Comparison of ENCODE assay signal across 1 cellular context in the genomic region with DNA sequence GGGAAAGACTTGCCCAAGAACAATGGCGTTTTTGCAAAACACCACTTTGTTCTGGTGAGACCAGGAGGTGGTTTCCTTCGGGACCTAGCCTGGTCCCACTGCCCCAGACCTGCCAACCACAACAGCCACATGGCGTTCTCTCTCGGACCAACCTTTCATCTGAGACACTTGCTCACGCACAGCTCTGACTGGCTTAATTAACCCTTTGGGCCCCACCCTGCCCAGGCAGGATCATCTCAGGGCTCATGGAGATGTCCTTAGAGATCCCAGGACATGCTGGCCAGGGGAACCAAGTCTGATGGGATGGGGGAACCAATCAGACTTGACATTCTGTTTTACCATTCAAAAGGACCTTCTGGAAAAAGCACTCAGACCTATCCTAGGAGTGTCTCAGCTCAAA.
TF ChIP-seq lines count a peak whose summit lies in the region.

No MANE protein-coding gene starts in this region.

TF ChIP-seq in GM23338, 12 proteins besides CTCF, POLR2A, EP300 and RAD21 (continued from another document):
- TF ChIP-seq, protein P1, sequence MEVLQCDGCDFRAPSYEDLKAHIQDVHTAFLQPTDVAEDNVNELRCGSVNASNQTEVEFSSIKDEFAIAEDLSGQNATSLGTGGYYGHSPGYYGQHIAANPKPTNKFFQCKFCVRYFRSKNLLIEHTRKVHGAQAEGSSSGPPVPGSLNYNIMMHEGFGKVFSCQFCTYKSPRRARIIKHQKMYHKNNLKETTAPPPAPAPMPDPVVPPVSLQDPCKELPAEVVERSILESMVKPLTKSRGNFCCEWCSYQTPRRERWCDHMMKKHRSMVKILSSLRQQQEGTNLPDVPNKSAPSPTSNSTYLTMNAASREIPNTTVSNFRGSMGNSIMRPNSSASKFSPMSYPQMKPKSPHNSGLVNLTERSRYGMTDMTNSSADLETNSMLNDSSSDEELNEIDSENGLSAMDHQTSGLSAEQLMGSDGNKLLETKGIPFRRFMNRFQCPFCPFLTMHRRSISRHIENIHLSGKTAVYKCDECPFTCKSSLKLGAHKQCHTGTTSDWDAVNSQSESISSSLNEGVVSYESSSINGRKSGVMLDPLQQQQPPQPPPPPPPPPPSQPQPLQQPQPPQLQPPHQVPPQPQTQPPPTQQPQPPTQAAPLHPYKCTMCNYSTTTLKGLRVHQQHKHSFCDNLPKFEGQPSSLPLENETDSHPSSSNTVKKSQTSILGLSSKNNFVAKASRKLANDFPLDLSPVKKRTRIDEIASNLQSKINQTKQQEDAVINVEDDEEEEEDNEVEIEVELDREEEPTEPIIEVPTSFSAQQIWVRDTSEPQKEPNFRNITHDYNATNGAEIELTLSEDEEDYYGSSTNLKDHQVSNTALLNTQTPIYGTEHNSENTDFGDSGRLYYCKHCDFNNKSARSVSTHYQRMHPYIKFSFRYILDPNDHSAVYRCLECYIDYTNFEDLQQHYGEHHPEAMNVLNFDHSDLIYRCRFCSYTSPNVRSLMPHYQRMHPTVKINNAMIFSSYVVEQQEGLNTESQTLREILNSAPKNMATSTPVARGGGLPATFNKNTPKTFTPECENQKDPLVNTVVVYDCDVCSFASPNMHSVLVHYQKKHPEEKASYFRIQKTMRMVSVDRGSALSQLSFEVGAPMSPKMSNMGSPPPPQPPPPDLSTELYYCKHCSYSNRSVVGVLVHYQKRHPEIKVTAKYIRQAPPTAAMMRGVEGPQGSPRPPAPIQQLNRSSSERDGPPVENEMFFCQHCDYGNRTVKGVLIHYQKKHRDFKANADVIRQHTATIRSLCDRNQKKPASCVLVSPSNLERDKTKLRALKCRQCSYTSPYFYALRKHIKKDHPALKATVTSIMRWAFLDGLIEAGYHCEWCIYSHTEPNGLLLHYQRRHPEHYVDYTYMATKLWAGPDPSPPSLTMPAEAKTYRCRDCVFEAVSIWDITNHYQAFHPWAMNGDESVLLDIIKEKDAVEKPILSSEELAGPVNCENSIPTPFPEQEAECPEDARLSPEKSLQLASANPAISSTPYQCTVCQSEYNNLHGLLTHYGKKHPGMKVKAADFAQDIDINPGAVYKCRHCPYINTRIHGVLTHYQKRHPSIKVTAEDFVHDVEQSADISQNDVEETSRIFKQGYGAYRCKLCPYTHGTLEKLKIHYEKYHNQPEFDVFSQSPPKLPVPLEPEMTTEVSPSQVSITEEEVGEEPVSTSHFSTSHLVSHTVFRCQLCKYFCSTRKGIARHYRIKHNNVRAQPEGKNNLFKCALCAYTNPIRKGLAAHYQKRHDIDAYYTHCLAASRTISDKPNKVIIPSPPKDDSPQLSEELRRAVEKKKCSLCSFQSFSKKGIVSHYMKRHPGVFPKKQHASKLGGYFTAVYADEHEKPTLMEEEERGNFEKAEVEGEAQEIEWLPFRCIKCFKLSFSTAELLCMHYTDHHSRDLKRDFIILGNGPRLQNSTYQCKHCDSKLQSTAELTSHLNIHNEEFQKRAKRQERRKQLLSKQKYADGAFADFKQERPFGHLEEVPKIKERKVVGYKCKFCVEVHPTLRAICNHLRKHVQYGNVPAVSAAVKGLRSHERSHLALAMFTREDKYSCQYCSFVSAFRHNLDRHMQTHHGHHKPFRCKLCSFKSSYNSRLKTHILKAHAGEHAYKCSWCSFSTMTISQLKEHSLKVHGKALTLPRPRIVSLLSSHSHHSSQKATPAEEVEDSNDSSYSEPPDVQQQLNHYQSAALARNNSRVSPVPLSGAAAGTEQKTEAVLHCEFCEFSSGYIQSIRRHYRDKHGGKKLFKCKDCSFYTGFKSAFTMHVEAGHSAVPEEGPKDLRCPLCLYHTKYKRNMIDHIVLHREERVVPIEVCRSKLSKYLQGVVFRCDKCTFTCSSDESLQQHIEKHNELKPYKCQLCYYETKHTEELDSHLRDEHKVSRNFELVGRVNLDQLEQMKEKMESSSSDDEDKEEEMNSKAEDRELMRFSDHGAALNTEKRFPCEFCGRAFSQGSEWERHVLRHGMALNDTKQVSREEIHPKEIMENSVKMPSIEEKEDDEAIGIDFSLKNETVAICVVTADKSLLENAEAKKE (CRISPR knock-in tag; IDR thresholded peaks at IDR 0.05), result no peak
- TF ChIP-seq ZNF331 (CRISPR knock-in tag; IDR thresholded peaks at IDR 0.05; ENCODE audit: low read depth) (no peak), STAT1 (IDR thresholded peaks at IDR 0.05; ENCODE audit: unreplicated experiment) (no peak), JUNB (IDR thresholded peaks at IDR 0.05; ENCODE audit: unreplicated experiment) (no peak), ZNF114 (CRISPR knock-in tag; IDR thresholded peaks at IDR 0.05) (no peak), NANOG (IDR thresholded peaks at IDR 0.05; ENCODE audit: borderline replicate concordance) (no peak), POLR2AphosphoS5 (IDR thresholded peaks at IDR 0.05; ENCODE audit: low read depth) (no peak)
